ENCODE assay signal across 11 cellular contexts in the genomic region with DNA sequence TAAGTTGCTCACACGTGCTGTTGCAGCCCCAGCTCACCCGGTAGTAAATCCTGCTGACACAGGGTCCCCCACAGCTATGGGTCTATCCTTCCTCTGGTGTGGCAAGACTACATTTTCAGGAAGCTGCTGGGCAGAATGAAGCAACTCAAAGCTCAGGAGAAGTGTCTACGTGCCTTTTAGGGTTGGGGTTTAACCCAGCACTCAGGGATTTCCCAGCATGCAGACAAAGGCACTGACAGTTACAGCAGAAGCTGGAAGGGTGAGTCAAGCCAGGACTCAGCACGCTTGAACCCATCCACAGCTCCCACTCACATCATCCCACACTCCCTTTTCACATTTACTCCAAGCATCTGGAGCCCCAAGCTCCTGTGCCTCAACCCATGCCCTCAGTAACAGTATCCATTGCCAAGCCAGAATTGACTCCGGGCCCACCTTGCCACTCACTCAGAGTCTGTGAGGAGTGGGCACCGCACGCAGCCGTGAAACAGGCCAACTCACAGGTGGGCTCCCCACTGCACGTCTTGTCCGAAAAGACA. TPM values are rescaled to one million over a fixed set of nuclear protein-coding genes. Genes with fewer than 3 reads are reported as not detected.
A peak's percentile ranks its signal among the peaks of the same experiment; 100 is the strongest.
DNase-seq lines count a peak whose midpoint lies in the region; ATAC-seq and TF ChIP-seq lines count a peak whose summit lies in the region.
"Had no signal": no experiment of that assay in that cellular context is flagged by ENCODE, and none has a peak within 500 bp of the region (broad histone marks: within the 10 kb centered on the region; RNA-seq: fewer than 3 reads in every experiment).

No MANE protein-coding gene starts in this region.

- peak overlapping the region; percentile 80 to 88 for H3K27ac Mint-ChIP-seq in activated naive CD4-positive, alpha-beta T cell treated with anti-CD3 and anti-CD28 coated beads, Interleukin-2, amount 50 U/mL, for 72 hours
- H3K27ac Mint-ChIP-seq in endodermal cell = no peak overlapping the region

- no peaks in the 10 kb centered on the region for H3K9me3 Mint-ChIP-seq in activated naive CD4-positive, alpha-beta T cell treated with anti-CD3 and anti-CD28 coated beads, Interleukin-2, amount 50 U/mL, for 72 hours
- H3K9me3 Mint-ChIP-seq in endodermal cell = no peaks in the 10 kb centered on the region

- H3K27ac ChIP-seq in lower lobe of right lung (peak overlapping the region; percentile 37), endodermal cell (ENCODE audit: low read depth, low read length) (no peak overlapping the region)

- H3K36me3 Mint-ChIP-seq in activated naive CD4-positive, alpha-beta T cell treated with anti-CD3 and anti-CD28 coated beads, Interleukin-2, amount 50 U/mL, for 72 hours = no peaks in the 10 kb centered on the region
- H3K36me3 Mint-ChIP-seq in endodermal cell (ENCODE audit: low read depth) = no peaks in the 10 kb centered on the region

- H3K27me3 ChIP-seq in lower lobe of right lung (ENCODE audit: low read depth) = no peaks in the 10 kb centered on the region
- H3K27me3 ChIP-seq in endodermal cell (ENCODE audit: control insufficient read depth, insufficient read depth, low read length, poor library complexity, severe bottlenecking) = peaks cover 5% of the 10 kb centered on the region

- peaks cover 45% of the 10 kb centered on the region for H3K4me1 Mint-ChIP-seq in endodermal cell

- TF ChIP-seq CTCF in lower lobe of right lung (IDR thresholded peaks at IDR 0.05) (no peak), endodermal cell (conservative IDR thresholded peaks at IDR 0.05) (no peak)

- no peak overlapping the region for H3K4me3 Mint-ChIP-seq in endodermal cell

- intact Hi-C loops in lower lobe of right lung (cut with DNase I) = no loop called here

- no peaks in the 10 kb centered on the region for H3K9me3 ChIP-seq in lower lobe of right lung
- H3K9me3 ChIP-seq in endodermal cell (ENCODE audit: control insufficient read depth, low read length) = no peaks in the 10 kb centered on the region

- H3K27me3 Mint-ChIP-seq in endodermal cell (ENCODE audit: insufficient read depth) = peaks cover 18% of the 10 kb centered on the region

- H3K4me3 ChIP-seq in lower lobe of right lung (no peak overlapping the region), endodermal cell (ENCODE audit: low read length) (no peak overlapping the region)

- WGBS in endodermal cell (ENCODE audit: insufficient coverage in 1 of 2, insufficient read length in 1 of 2), 2 experiments = 95% methylated on average over 10 of the region's 10 CpGs

- H3K4me1 ChIP-seq in lower lobe of right lung = peaks cover 61% of the 10 kb centered on the region
- H3K4me1 ChIP-seq in endodermal cell (ENCODE audit: control insufficient read depth, insufficient read depth, low read length) = peaks cover 17% of the 10 kb centered on the region

- peak; percentile 66 to 76 for ATAC-seq in activated naive CD4-positive, alpha-beta T cell treated with anti-CD3 and anti-CD28 coated beads, Interleukin-2, amount 50 U/mL, for 72 hours
- peak; percentile 63 to 77 for ATAC-seq in lower lobe of right lung
- ATAC-seq in GM18498 (IDR thresholded peaks at IDR 0.05; ENCODE audit: unreplicated experiment) = no peak
- no peak for ATAC-seq in HG03045 (IDR thresholded peaks at IDR 0.05; ENCODE audit: unreplicated experiment)
- ATAC-seq: HCT116 had no signal

- H3K9ac ChIP-seq in endodermal cell (ENCODE audit: extremely low read depth, low read length, poor library complexity, severe bottlenecking) = no peak overlapping the region

- peak in 2 of 3 donors; percentile 28 to 43 for DNase-seq in stimulated activated CD4-positive, alpha-beta T cell treated with anti-CD3 and anti-CD28 coated beads, Interleukin-12 subunit alpha, Interleukin-12 subunit beta, amount 100 ng/mL, for 48 hours (ENCODE audit: low read depth in 2 of 3, low spot score in 1 of 3)
- no peak for DNase-seq in stimulated activated CD4-positive, alpha-beta T cell treated with anti-CD3 and anti-CD28 coated beads, Interleukin-12 subunit alpha, Interleukin-12 subunit beta, amount 100 ng/mL, for 4 hours
- DNase-seq in activated naive CD4-positive, alpha-beta T cell treated with anti-CD3 and anti-CD28 coated beads, Interleukin-2, amount 50 U/mL, for 72 hours (ENCODE audit: low spot score in 2 of 2) = peak; percentile 18 to 65
- no peak for DNase-seq in lower lobe of right lung
- no peak for DNase-seq in NCI-H510A treated with DMSO at 0.1 percent for 48 hours (lab: John Stamatoyannopoulos, UW)
- DNase-seq in endodermal cell = no peak
- DNase-seq: DMS79, NCI-H187 had no signal

- no peaks in the 10 kb centered on the region for H3K36me3 ChIP-seq in lower lobe of right lung
- no peaks in the 10 kb centered on the region for H3K36me3 ChIP-seq in endodermal cell (ENCODE audit: control insufficient read depth, insufficient read depth, low read length)

RNA-seq across cellular contexts. Expression of a gene that starts 59.7 kb away (rescaled TPM):
- total RNA-seq in activated naive CD4-positive, alpha-beta T cell treated with anti-CD3 and anti-CD28 coated beads, Interleukin-2, amount 50 U/mL, for 72 hours = 100 to 1,000 TPM in 1 of 2 donors, 10 to 100 TPM in 1; 73.4 to 158 TPM
- total RNA-seq in lower lobe of right lung (199 TPM), endodermal cell (10 to 100 TPM; 99.4 to 99.6 TPM)
- polyA plus RNA-seq in endodermal cell (2013, experiment 1 of 2) = 215 TPM
- 172 TPM for polyA plus RNA-seq in endodermal cell (2013, experiment 2 of 2)

Comparison
In these comparisons a context has a peak if more than half of its experiments do, and no peak if none do; other contexts are left out.
1. DNase-seq: peak in stimulated activated CD4-positive, alpha-beta T cell treated with anti-CD3 and anti-CD28 coated beads, Interleukin-12 subunit alpha, Interleukin-12 subunit beta, amount 100 ng/mL, for 48 hours (2 of 3) and activated naive CD4-positive, alpha-beta T cell treated with anti-CD3 and anti-CD28 coated beads, Interleukin-2, amount 50 U/mL, for 72 hours (2 of 2); none in stimulated activated CD4-positive, alpha-beta T cell treated with anti-CD3 and anti-CD28 coated beads, Interleukin-12 subunit alpha, Interleukin-12 subunit beta, amount 100 ng/mL, for 4 hours (single experiment), lower lobe of right lung (single experiment), NCI-H510A treated with DMSO at 0.1 percent for 48 hours (single experiment) and endodermal cell (single experiment).
2. ATAC-seq: peak in activated naive CD4-positive, alpha-beta T cell treated with anti-CD3 and anti-CD28 coated beads, Interleukin-2, amount 50 U/mL, for 72 hours (2 of 2) and lower lobe of right lung (2 of 2); none in GM18498 (single experiment) and HG03045 (single experiment).